8 cellular contexts compared by ENCODE assay signal in genomic region chr2:110732422-110733413, GRCh38. TPM values are rescaled to one million over a fixed set of nuclear protein-coding genes. Genes with fewer than 3 reads are reported as not detected.
DNase-seq lines count a peak whose midpoint lies in the region; ATAC-seq and TF ChIP-seq lines count a peak whose summit lies in the region.

Gene ACOXL, plus strand, starts transcription at chr2:110732573. Its CDS starts 35,817 bp downstream, at chr2:110768390.

- CTCF ChIA-PET in Calu3 (lab: Charles Lee), result interaction anchor here (0.8 kb wide), 1 partner anchor 55 kb away, joined by 3 read pairs; the partner anchor contains the start of gene BUB1

- H3K27me3 Mint-ChIP-seq in Calu3 (ENCODE audit: unreplicated experiment), result peaks cover 100% of the 10 kb centered on the region
- H3K27me3 Mint-ChIP-seq in naive thymus-derived CD8-positive, alpha-beta T cell, result peaks cover 43 to 70% (median 59%) of the 10 kb centered on the region in 5 donors

- intact Hi-C loops in Calu3 (cut with micrococcal nuclease; ENCODE audit: unreplicated experiment), result no loop called here
- intact Hi-C loops in colonic mucosa (cut with DNase I), result no loop called here

- H3K4me1 ChIP-seq in colonic mucosa, result peaks cover 9% of the 10 kb centered on the region

- H3K36me3 Mint-ChIP-seq in Calu3 (ENCODE audit: insufficient read depth, unreplicated experiment), result peaks cover 13% of the 10 kb centered on the region
- peaks cover 0 to 5% (median 0%) of the 10 kb centered on the region in 3 donors for H3K36me3 Mint-ChIP-seq in naive thymus-derived CD8-positive, alpha-beta T cell

- no peak within 1 kb of the TSS for H3K9ac ChIP-seq in colonic mucosa (ENCODE audit: low read depth in 2 of 2, low read length in 2 of 2)

- no peaks in the 10 kb centered on the region for H3K9me3 ChIP-seq in colonic mucosa

- H3K27me3 ChIP-seq in colonic mucosa, result peaks cover 29% of the 10 kb centered on the region

- peak; percentile 71 for DNase-seq in Calu3
- DNase-seq in NCI-H128 (lab: John Stamatoyannopoulos, UW; ENCODE audit: unreplicated experiment), result peak; percentile 1
- peak; percentile 84 for DNase-seq in colonic mucosa
- peak in 2 of 10 donors; percentile 9 to 59 for DNase-seq in naive thymus-derived CD8-positive, alpha-beta T cell
- DNase-seq in NCI-H226, result no peak

- no peak for TF ChIP-seq CTCF in Calu3 (IDR thresholded peaks at IDR 0.05; ENCODE audit: unreplicated experiment)
- no peak for TF ChIP-seq CTCF in colonic mucosa (IDR thresholded peaks at IDR 0.05)

- POLR2A ChIA-PET in naive thymus-derived CD8-positive, alpha-beta T cell (lab: Charles Lee), result no interaction called here

- H3K4me3 ChIP-seq in colonic mucosa, result peak within 1 kb of the TSS; percentile 44

- no peaks in the 10 kb centered on the region for H3K9me3 Mint-ChIP-seq in Calu3 (ENCODE audit: low read depth, unreplicated experiment)
- H3K9me3 Mint-ChIP-seq in naive thymus-derived CD8-positive, alpha-beta T cell, result peaks cover 0 to 7% (median 0%) of the 10 kb centered on the region in 9 donors

- no peak within 1 kb of the TSS for H3K27ac Mint-ChIP-seq in Calu3 (ENCODE audit: unreplicated experiment)
- H3K27ac Mint-ChIP-seq in naive thymus-derived CD8-positive, alpha-beta T cell, result peak within 1 kb of the TSS in 2 of 10 donors; percentile 15 to 66

- no TSS peak for BruUV-seq in Calu3 (replicated peaks; lab: Mats Ljungman, UMichigan)

- H3K36me3 ChIP-seq in colonic mucosa, result no peaks in the 10 kb centered on the region

- H3K27ac ChIP-seq in colonic mucosa, result no peak within 1 kb of the TSS

- H3K4me3 Mint-ChIP-seq in Calu3 (ENCODE audit: low read depth, unreplicated experiment), result peak within 1 kb of the TSS; percentile 73
- H3K4me3 Mint-ChIP-seq in naive thymus-derived CD8-positive, alpha-beta T cell, result peak within 1 kb of the TSS; percentile 51 to 81 (median 70)

- H3K4me1 Mint-ChIP-seq in Calu3 (ENCODE audit: low read depth, unreplicated experiment), result no peaks in the 10 kb centered on the region
- H3K4me1 Mint-ChIP-seq in naive thymus-derived CD8-positive, alpha-beta T cell, result peaks cover 7 to 19% (median 14%) of the 10 kb centered on the region in 4 donors

- ATAC-seq in naive thymus-derived CD8-positive, alpha-beta T cell, result peak; percentile 60 to 64
- ATAC-seq in HG02870 (IDR thresholded peaks at IDR 0.05; ENCODE audit: unreplicated experiment) (no peak), HG02973 (IDR thresholded peaks at IDR 0.05; ENCODE audit: unreplicated experiment) (no peak), HG02852 (IDR thresholded peaks at IDR 0.05; ENCODE audit: unreplicated experiment) (no peak)

RNA-seq across cellular contexts. Expression of gene ACOXL, which starts in this region (rescaled TPM):
- 2.4 and 2.7 TPM in 2 replicates for total RNA-seq in Calu3 (2022)
- total RNA-seq in colonic mucosa, result under 1 TPM; 0.32 to 0.82 TPM
- total RNA-seq in naive thymus-derived CD8-positive, alpha-beta T cell, result not detected
- polyA plus RNA-seq in naive thymus-derived CD8-positive, alpha-beta T cell, result not detected

Comparison
In these comparisons a context has a peak if more than half of its experiments do, and no peak if none do; other contexts are left out.
1. Peak in DNase-seq and H3K4me3 ChIP-seq in colonic mucosa; RNA of the gene not detected or under 1 TPM.
2. Peak in ATAC-seq in naive thymus-derived CD8-positive, alpha-beta T cell; RNA of the gene not detected or under 1 TPM.